Comparison of ENCODE assay signal across 33 cellular contexts in the genomic region with DNA sequence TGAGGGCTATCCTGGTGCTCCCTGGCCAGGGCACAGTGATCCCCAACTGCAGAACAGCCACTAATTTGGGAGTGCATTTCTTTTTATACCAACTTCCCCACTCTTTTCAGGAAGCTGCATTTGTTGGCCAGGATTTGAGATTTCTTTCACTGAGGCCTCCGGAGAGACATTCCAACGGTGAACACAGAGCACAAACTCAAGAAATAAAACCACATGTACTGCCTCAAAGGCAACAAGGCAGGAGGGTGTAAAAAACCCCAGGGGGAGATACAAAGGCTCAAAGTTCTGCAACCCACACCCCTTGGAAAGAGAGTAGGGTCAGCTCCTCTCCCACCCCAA.
A peak's percentile ranks its signal among the peaks of the same experiment; 100 is the strongest.
DNase-seq lines count a peak whose midpoint lies in the region; ATAC-seq, FAIRE-seq and TF ChIP-seq lines count a peak whose summit lies in the region.
"Had no signal": no experiment of that assay in that cellular context is flagged by ENCODE, and none has a peak within 500 bp of the region (broad histone marks: within the 10 kb centered on the region; RNA-seq: fewer than 3 reads in every experiment).

No MANE protein-coding gene starts in this region.

- no peaks in the 10 kb centered on the region for H3K79me2 ChIP-seq in K562 (ENCODE audit: control insufficient read depth, insufficient read depth, low read length)
- H3K79me2 ChIP-seq: parathyroid adenoma had no signal

- H2AFZ ChIP-seq in K562 (ENCODE audit: low read depth, low read length): peak overlapping the region; percentile 36; the same call in 1 of the 2 replicates
- H2AFZ ChIP-seq: parathyroid adenoma had no signal

- TF ChIP-seq RAD21 in K562 (CRISPR knock-in tag; conservative IDR thresholded peaks at IDR 0.05 in 1 of 2, IDR thresholded peaks at IDR 0.05 in 1 of 2): no peak

- H3K4me3 ChIP-seq in K562 (no peak overlapping the region), fibroblast of the aortic adventitia (ENCODE audit: low read depth, low read length) (no peak overlapping the region), testis (no peak overlapping the region)
- H3K4me3 ChIP-seq: left ventricle myocardium inferior had no signal

- CTCF ChIA-PET in K562 (lab: Yijun Ruan, JAX; ENCODE audit: low intra/inter-chr PET ratio): no interaction called here

- in situ Hi-C loops in K562 (cut with MboI): no loop called here

- 33% methylated on average over 2 of the region's 2 CpGs for WGBS in K562 (ENCODE audit: insufficient coverage, low coverage, missing lambda C conversion rate)
- 27 to 36% methylated on average over 2 of the region's 2 CpGs for WGBS in testis, 2 donors

- H3K9me1 ChIP-seq in K562 (ENCODE audit: control insufficient read depth, insufficient read depth, low read length): no peaks in the 10 kb centered on the region

- intact Hi-C loops in K562 (cut with micrococcal nuclease) (no loop called here), testis (cut with DNase I; ENCODE audit: low total_unique reads) (no loop called here)

- FAIRE-seq in K562 (lab: Jason Lieb, UNC) (no peak), GM12892 (lab: Jason Lieb, UNC) (no peak)
- FAIRE-seq: frontal cortex, GM19239, islet of Langerhans had no signal

- H3K27ac ChIP-seq in K562 (ENCODE audit: extremely low read depth, low read depth, low read length) (no peak overlapping the region), testis (no peak overlapping the region)
- H3K27ac ChIP-seq: left ventricle myocardium inferior, parathyroid adenoma had no signal

- TF ChIP-seq CTCF in K562 (IDR thresholded peaks at IDR 0.05 in 2 of 3, conservative IDR thresholded peaks at IDR 0.05 in 1 of 3; ENCODE audit: insufficient read depth in 2 of 3, low read depth in 1 of 3, low read length in 3 of 3) (no peak), fibroblast of the aortic adventitia (IDR thresholded peaks at IDR 0.05; ENCODE audit: insufficient read depth, low read length) (no peak), testis (IDR thresholded peaks at IDR 0.05) (no peak)

- H3K27me3 ChIP-seq in K562 (ENCODE audit: control insufficient read depth in 2 of 2, insufficient read depth in 2 of 2, low read length in 2 of 2): no peaks in the 10 kb centered on the region
- no peaks in the 10 kb centered on the region for H3K27me3 ChIP-seq in testis

- TF ChIP-seq POLR2A in K562 (conservative IDR thresholded peaks at IDR 0.05) (no peak), testis (IDR thresholded peaks at IDR 0.05) (no peak), GM12892 (IDR thresholded peaks at IDR 0.05; ENCODE audit: low read depth, low read length) (no peak)

- H3K9ac ChIP-seq in K562 (ENCODE audit: insufficient read depth in 1 of 2, low read depth in 2 of 2, low read length in 2 of 2): no peak overlapping the region
- H3K9ac ChIP-seq: parathyroid adenoma had no signal

- BruUV-seq in K562 (replicated peaks; lab: Mats Ljungman, UMichigan): no TSS peak

- POLR2A ChIA-PET in K562 (lab: Yijun Ruan, JAX): interaction anchor here (0.6 to 0.7 kb wide), 2 partner anchors 15 to 22 kb away, joined by 3 read pairs; no protein-coding TSS in a partner anchor

- DNase-seq in RPMI7951 (ENCODE audit: low read depth) (peak; percentile 33), K562 (ENCODE audit: extremely low read depth in 1 of 4, low spot score in 3 of 4) (no peak), fibroblast of the aortic adventitia (ENCODE audit: low read depth) (peak; percentile 54), testis (peak; percentile 15), GM12892 (ENCODE audit: insufficient read length) (no peak), iPS-NIHi7 (ENCODE audit: extremely low spot score) (no peak)
- DNase-seq: activated CD4-positive, alpha-beta T cell treated with anti-CD3 and anti-CD28 coated beads for 1 hour; activated CD8-positive, alpha-beta memory T cell treated with anti-CD3 and anti-CD28 coated beads for 24 hours; activated naive CD4-positive, alpha-beta T cell; activated T-cell treated with anti-CD3 and anti-CD28 coated beads, Interleukin-2, amount 50 U/mL, for 24 hours; amniotic stem cell; caudate nucleus; CD4-positive, alpha-beta memory T cell; dermis blood vessel endothelial cell; EL; HFFc6; hippocampal formation; left ventricle myocardium inferior; midbrain; natural killer cell; NCI-H2081 treated with DMSO at 0.1 percent for 48 hours; NCI-H345; NCI-H748 treated with DMSO at 0.1 percent for 48 hours; right cardiac atrium; SHP77 treated with DMSO at 0.1 percent for 48 hours; stimulated activated naive CD8-positive, alpha-beta T cell treated with anti-CD3 and anti-CD28 coated beads, Interleukin-15, Interleukin-2, amounts not matched to agents 100 U/mL and 50 U/mL, for 24 hours; trophoblast cell had no signal

- H3K9me3 ChIP-seq in K562 (replicated peaks; ENCODE audit: control insufficient read depth, insufficient read depth, low read depth, low read length) (no peaks in the 10 kb centered on the region), testis (no peaks in the 10 kb centered on the region)

- no peak for TF ChIP-seq EP300 in K562 (IDR thresholded peaks at IDR 0.05; ENCODE audit: low read length)

- H3K4me2 ChIP-seq in K562 (ENCODE audit: insufficient read depth, low read length): no peak overlapping the region

- H3K4me1 ChIP-seq in K562 (replicated peaks in 1 of 2; ENCODE audit: control insufficient read depth in 2 of 2, insufficient read depth in 2 of 2, low read length in 2 of 2) (peaks cover 0 to 3% of the 10 kb centered on the region in 2 experiments; a peak in 2 of 5 replicates), testis (no peaks in the 10 kb centered on the region)

- H4K20me1 ChIP-seq in K562 (replicated peaks; ENCODE audit: control insufficient read depth, insufficient read depth, low read length): no peaks in the 10 kb centered on the region

- ATAC-seq in K562 (no peak), HG03108 (IDR thresholded peaks at IDR 0.05; ENCODE audit: unreplicated experiment) (no peak)
- ATAC-seq: stimulated activated naive CD8-positive, alpha-beta T cell treated with anti-CD3 and anti-CD28 coated beads, Interleukin-15, Interleukin-2, amounts not matched to agents 100 U/mL and 50 U/mL, for 24 hours; T-cell had no signal

- no peaks in the 10 kb centered on the region for H3K36me3 ChIP-seq in K562 (ENCODE audit: control insufficient read depth, insufficient read depth, low read length)
- no peaks in the 10 kb centered on the region for H3K36me3 ChIP-seq in testis (ENCODE audit: low read depth, missing control alignments)
- H3K36me3 ChIP-seq: left ventricle myocardium inferior had no signal

TF ChIP-seq in K562, 482 proteins besides CTCF, POLR2A, EP300 and RAD21 (continues in another document):
- TF ChIP-seq CREB3 (tag; conservative IDR thresholded peaks at IDR 0.05; ENCODE audit: low read depth) (no peak), PHF20 (IDR thresholded peaks at IDR 0.05; ENCODE audit: partially characterized antibody) (no peak), ZNF280A (IDR thresholded peaks at IDR 0.05; ENCODE audit: low read depth, partially characterized antibody) (no peak), FOXK1 (CRISPR knock-in tag; IDR thresholded peaks at IDR 0.05; ENCODE audit: borderline replicate concordance) (no peak), ZNF197 (CRISPR knock-in tag; IDR thresholded peaks at IDR 0.05; ENCODE audit: low read depth) (no peak), NBN (IDR thresholded peaks at IDR 0.05; ENCODE audit: low read depth) (no peak)
- TF ChIP-seq, protein P1, sequence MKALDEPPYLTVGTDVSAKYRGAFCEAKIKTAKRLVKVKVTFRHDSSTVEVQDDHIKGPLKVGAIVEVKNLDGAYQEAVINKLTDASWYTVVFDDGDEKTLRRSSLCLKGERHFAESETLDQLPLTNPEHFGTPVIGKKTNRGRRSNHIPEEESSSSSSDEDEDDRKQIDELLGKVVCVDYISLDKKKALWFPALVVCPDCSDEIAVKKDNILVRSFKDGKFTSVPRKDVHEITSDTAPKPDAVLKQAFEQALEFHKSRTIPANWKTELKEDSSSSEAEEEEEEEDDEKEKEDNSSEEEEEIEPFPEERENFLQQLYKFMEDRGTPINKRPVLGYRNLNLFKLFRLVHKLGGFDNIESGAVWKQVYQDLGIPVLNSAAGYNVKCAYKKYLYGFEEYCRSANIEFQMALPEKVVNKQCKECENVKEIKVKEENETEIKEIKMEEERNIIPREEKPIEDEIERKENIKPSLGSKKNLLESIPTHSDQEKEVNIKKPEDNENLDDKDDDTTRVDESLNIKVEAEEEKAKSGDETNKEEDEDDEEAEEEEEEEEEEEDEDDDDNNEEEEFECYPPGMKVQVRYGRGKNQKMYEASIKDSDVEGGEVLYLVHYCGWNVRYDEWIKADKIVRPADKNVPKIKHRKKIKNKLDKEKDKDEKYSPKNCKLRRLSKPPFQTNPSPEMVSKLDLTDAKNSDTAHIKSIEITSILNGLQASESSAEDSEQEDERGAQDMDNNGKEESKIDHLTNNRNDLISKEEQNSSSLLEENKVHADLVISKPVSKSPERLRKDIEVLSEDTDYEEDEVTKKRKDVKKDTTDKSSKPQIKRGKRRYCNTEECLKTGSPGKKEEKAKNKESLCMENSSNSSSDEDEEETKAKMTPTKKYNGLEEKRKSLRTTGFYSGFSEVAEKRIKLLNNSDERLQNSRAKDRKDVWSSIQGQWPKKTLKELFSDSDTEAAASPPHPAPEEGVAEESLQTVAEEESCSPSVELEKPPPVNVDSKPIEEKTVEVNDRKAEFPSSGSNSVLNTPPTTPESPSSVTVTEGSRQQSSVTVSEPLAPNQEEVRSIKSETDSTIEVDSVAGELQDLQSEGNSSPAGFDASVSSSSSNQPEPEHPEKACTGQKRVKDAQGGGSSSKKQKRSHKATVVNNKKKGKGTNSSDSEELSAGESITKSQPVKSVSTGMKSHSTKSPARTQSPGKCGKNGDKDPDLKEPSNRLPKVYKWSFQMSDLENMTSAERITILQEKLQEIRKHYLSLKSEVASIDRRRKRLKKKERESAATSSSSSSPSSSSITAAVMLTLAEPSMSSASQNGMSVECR (CRISPR knock-in tag; IDR thresholded peaks at IDR 0.05): no peak

Comparison
In these comparisons a context has a peak if more than half of its experiments do, and no peak if none do; other contexts are left out.
1. DNase-seq: peak in RPMI7951 (single experiment), fibroblast of the aortic adventitia (single experiment) and testis (single experiment); none in K562 (0 of 4), GM12892 (single experiment) and iPS-NIHi7 (single experiment).